Comparison of ENCODE assay signal across 1 cellular context in the genomic region with DNA sequence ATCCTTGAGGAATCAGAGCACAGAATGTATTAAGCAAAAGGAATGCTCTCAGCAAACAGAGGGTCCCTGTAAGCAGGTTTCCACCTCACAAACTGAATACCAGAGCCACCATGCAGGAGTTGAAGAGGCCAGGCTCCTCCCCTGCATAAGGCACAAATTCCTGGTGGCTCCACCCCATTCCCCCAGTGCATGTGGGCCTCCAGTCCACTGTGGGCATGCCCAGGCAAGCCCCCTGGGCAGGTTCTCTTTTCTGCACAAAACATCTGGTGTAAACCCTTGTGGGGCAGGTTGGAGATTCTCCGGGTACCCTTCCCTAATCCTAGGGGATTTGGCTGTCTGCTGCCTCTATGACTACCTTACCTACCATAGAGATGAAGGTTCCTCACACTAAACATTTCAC.
TF ChIP-seq lines count a peak whose summit lies in the region.

No MANE protein-coding gene starts in this region.

TF ChIP-seq in IMR-90, 13 proteins besides CTCF, POLR2A, EP300 and RAD21:
- TF ChIP-seq MAFK (IDR thresholded peaks at IDR 0.05; ENCODE audit: low read depth, low read length), result no peak
- no peak for TF ChIP-seq SMC3 (IDR thresholded peaks at IDR 0.05; ENCODE audit: low read depth, low read length)
- TF ChIP-seq CEBPB (IDR thresholded peaks at IDR 0.05; ENCODE audit: low read depth, low read length), result no peak
- TF ChIP-seq BHLHE40 (IDR thresholded peaks at IDR 0.05; ENCODE audit: low read depth, low read length), result no peak
- no peak for TF ChIP-seq RCOR1 (IDR thresholded peaks at IDR 0.05; ENCODE audit: insufficient replicate concordance, low read length)
- no peak for TF ChIP-seq FOS (IDR thresholded peaks at IDR 0.05; ENCODE audit: low read depth, low read length)
- no peak for TF ChIP-seq NFE2L2 (IDR thresholded peaks at IDR 0.05; ENCODE audit: low read depth, low read length)
